Comparison of ENCODE assay signal across 1 cellular context in genomic region chr13:99310382-99311031, GRCh38.
TF ChIP-seq lines count a peak whose summit lies in the region.

No MANE protein-coding gene starts in this region.

TF ChIP-seq in GM12878, 131 proteins besides CTCF, POLR2A, EP300 and RAD21 (continues in another document):
- TF ChIP-seq GABPA (IDR thresholded peaks at IDR 0.05; ENCODE audit: low read depth), result peak; percentile 47; the same call in 1 of the 2 replicates
- TF ChIP-seq SREBF2 (IDR thresholded peaks at IDR 0.05; ENCODE audit: low read length), result no peak
- no peak for TF ChIP-seq RCOR1 (conservative IDR thresholded peaks at IDR 0.05; ENCODE audit: low read depth, low read length)
- TF ChIP-seq RUNX3 (IDR thresholded peaks at IDR 0.05; ENCODE audit: low read length), result peak; percentile 83
- no peak for TF ChIP-seq YY1 (IDR thresholded peaks at IDR 0.05; ENCODE audit: low read depth, low read length)
- no peak for TF ChIP-seq BACH1 (IDR thresholded peaks at IDR 0.05; ENCODE audit: borderline replicate concordance)
- no peak for TF ChIP-seq LARP7 (IDR thresholded peaks at IDR 0.05)
- peak; percentile 59; the same call in 1 of the 2 replicates for TF ChIP-seq CREB1 (IDR thresholded peaks at IDR 0.05; ENCODE audit: low read depth)
- TF ChIP-seq JUNB (IDR thresholded peaks at IDR 0.05), result peak; percentile 95
- TF ChIP-seq EZH2 (IDR thresholded peaks at IDR 0.05; ENCODE audit: borderline replicate concordance, control insufficient read depth, low read depth, low read length), result no peak
- TF ChIP-seq CEBPB (IDR thresholded peaks at IDR 0.05; ENCODE audit: borderline replicate concordance in 1 of 2, low read depth in 2 of 2, low read length in 2 of 2), result peak in 1 of 2 experiments; percentile 77; a peak in 1 of 4 replicates
- peak; percentile 91 for TF ChIP-seq MEF2A (IDR thresholded peaks at IDR 0.05; ENCODE audit: insufficient read depth, low read depth, low read length)
- no peak for TF ChIP-seq HDGF (IDR thresholded peaks at IDR 0.05)
- no peak for TF ChIP-seq STAT1 (conservative IDR thresholded peaks at IDR 0.05)
- TF ChIP-seq RFX5 (IDR thresholded peaks at IDR 0.05; ENCODE audit: low read depth, low read length), result no peak
- no peak for TF ChIP-seq JUND (IDR thresholded peaks at IDR 0.05; ENCODE audit: low read depth, low read length)
- no peak for TF ChIP-seq POLR2AphosphoS2 (IDR thresholded peaks at IDR 0.05; ENCODE audit: low read depth, low read length)
- no peak for TF ChIP-seq RBBP5 (conservative IDR thresholded peaks at IDR 0.05)
- TF ChIP-seq BRCA1 (IDR thresholded peaks at IDR 0.05; ENCODE audit: low read depth, low read length), result no peak
- TF ChIP-seq KAT2A (conservative IDR thresholded peaks at IDR 0.05; ENCODE audit: control insufficient read depth, low read depth, low read length), result no peak
- peak in 1 of 2 experiments; percentile 41; a peak in 1 of 4 replicates for TF ChIP-seq IKZF2 (IDR thresholded peaks at IDR 0.05)
- peak; percentile 18; the same call in 1 of the 2 replicates for TF ChIP-seq ZNF687 (IDR thresholded peaks at IDR 0.05)
- TF ChIP-seq CBFB (IDR thresholded peaks at IDR 0.05; ENCODE audit: low read depth), result no peak
- no peak for TF ChIP-seq ZBTB11 (CRISPR knock-in tag; IDR thresholded peaks at IDR 0.05)
- TF ChIP-seq SIX5 (IDR thresholded peaks at IDR 0.05; ENCODE audit: low read depth, low read length, severe bottlenecking), result no peak
- no peak for TF ChIP-seq BCLAF1 (IDR thresholded peaks at IDR 0.05)
- peak; percentile 96 for TF ChIP-seq NFIC (IDR thresholded peaks at IDR 0.05; ENCODE audit: low read depth, low read length)
- TF ChIP-seq MYB (IDR thresholded peaks at IDR 0.05; ENCODE audit: borderline replicate concordance, low read depth, low read length), result no peak
- no peak for TF ChIP-seq ELK1 (IDR thresholded peaks at IDR 0.05; ENCODE audit: low read depth, low read length)
- TF ChIP-seq PML (IDR thresholded peaks at IDR 0.05; ENCODE audit: low read length), result peak; percentile 56; the same call in 1 of the 2 replicates
- TF ChIP-seq SREBF1 (IDR thresholded peaks at IDR 0.05; ENCODE audit: low read length), result no peak
- no peak for TF ChIP-seq CHD2 (IDR thresholded peaks at IDR 0.05; ENCODE audit: borderline replicate concordance, low read depth, low read length)
- TF ChIP-seq POU2F2 (IDR thresholded peaks at IDR 0.05; ENCODE audit: borderline replicate concordance, low read depth, low read length), result no peak
- no peak for TF ChIP-seq TARDBP (IDR thresholded peaks at IDR 0.05; ENCODE audit: borderline replicate concordance)
- TF ChIP-seq USF2 (IDR thresholded peaks at IDR 0.05; ENCODE audit: borderline replicate concordance, low read depth, low read length), result no peak
- TF ChIP-seq ATF7 (IDR thresholded peaks at IDR 0.05; ENCODE audit: low read depth), result peak; percentile 51; the same call in 1 of the 2 replicates
- no peak for TF ChIP-seq IRF3 (IDR thresholded peaks at IDR 0.05)
- TF ChIP-seq BCL11A (IDR thresholded peaks at IDR 0.05; ENCODE audit: low read depth, low read length), result peak; percentile 35; the same call in 1 of the 2 replicates
- peak; percentile 91; the same call in 1 of the 2 replicates for TF ChIP-seq FOXM1 (IDR thresholded peaks at IDR 0.05; ENCODE audit: low read depth, low read length)
- TF ChIP-seq ZNF592 (IDR thresholded peaks at IDR 0.05), result no peak
- TF ChIP-seq MTA2 (IDR thresholded peaks at IDR 0.05; ENCODE audit: low read depth), result peak; percentile 33; the same call in 1 of the 2 replicates
- 0 out of 2 replicates have a peak, but pooled peaks have one; percentile 19 for TF ChIP-seq IKZF1 (conservative IDR thresholded peaks at IDR 0.05)
- TF ChIP-seq ZBED1 (IDR thresholded peaks at IDR 0.05; ENCODE audit: borderline replicate concordance), result peak; percentile 87
- TF ChIP-seq BCL3 (IDR thresholded peaks at IDR 0.05; ENCODE audit: borderline replicate concordance, insufficient read depth, low read depth, low read length, poor library complexity, severe bottlenecking), result peak; percentile 52
